ENCODE assay signal across 8 cellular contexts in genomic region chr6:106628658-106629102, GRCh38. TPM values are rescaled to one million over a fixed set of nuclear protein-coding genes. Genes with fewer than 3 reads are reported as not detected.
A peak's percentile ranks its signal among the peaks of the same experiment; 100 is the strongest.
DNase-seq lines count a peak whose midpoint lies in the region; ATAC-seq and TF ChIP-seq lines count a peak whose summit lies in the region.

No MANE protein-coding gene starts in this region.

- H3K4me3 ChIP-seq in left ventricle myocardium inferior (peak overlapping the region; percentile 78), skeletal muscle cell (ENCODE audit: low read depth, low read length) (peak overlapping the region; percentile 75)

- TF ChIP-seq CTCF in VCaP (conservative IDR thresholded peaks at IDR 0.05) (no peak), left ventricle myocardium inferior (IDR thresholded peaks at IDR 0.05; ENCODE audit: borderline replicate concordance) (no peak)

- intact Hi-C loops in left ventricle myocardium inferior (cut with micrococcal nuclease) = no loop called here

- H3K27ac ChIP-seq in VCaP (peak overlapping the region; percentile 77), left ventricle myocardium inferior (replicated peaks) (peak overlapping the region; percentile 84)

- DNase-seq in DMS53 (lab: John Stamatoyannopoulos, UW) (peak; percentile 43), DMS53 treated with DMSO at 0.1 percent for 48 hours (lab: John Stamatoyannopoulos, UW; ENCODE audit: unreplicated experiment) (no peak), left ventricle myocardium inferior (no peak), skeletal muscle cell (ENCODE audit: low read depth) (no peak), KG1 (lab: John Stamatoyannopoulos, UW) (no peak), HuH-7 (ENCODE audit: low spot score) (no peak)

- H3K4me1 ChIP-seq in left ventricle myocardium inferior = peaks cover 29% of the 10 kb centered on the region

- ATAC-seq in HG02870 (IDR thresholded peaks at IDR 0.05; ENCODE audit: unreplicated experiment) = peak; percentile 2

- no peaks in the 10 kb centered on the region for H3K36me3 ChIP-seq in left ventricle myocardium inferior

- no peaks in the 10 kb centered on the region for H3K27me3 ChIP-seq in left ventricle myocardium inferior (ENCODE audit: low read depth)

- no peaks in the 10 kb centered on the region for H3K9me3 ChIP-seq in left ventricle myocardium inferior (replicated peaks)

RNA-seq across cellular contexts. Expression of gene RTN4IP1, which starts 0.6 kb away (rescaled TPM):
- 21.5 TPM for total RNA-seq in left ventricle myocardium inferior

RNA-seq across cellular contexts. Expression of gene QRSL1, which starts 0.7 kb away (rescaled TPM):
- 23.1 TPM for total RNA-seq in left ventricle myocardium inferior
